In genomic region chr9:14455243-14455642, GRCh38 we compare ENCODE assay signal across 1 cellular context.
TF ChIP-seq lines count a peak whose summit lies in the region.

No MANE protein-coding gene starts in this region.

TF ChIP-seq in GM12878, 131 proteins besides CTCF, POLR2A, EP300 and RAD21 (continued from another document):
- no peak for TF ChIP-seq RELB (IDR thresholded peaks at IDR 0.05; ENCODE audit: low read depth)
